9 cellular contexts compared by ENCODE assay signal in genomic region chr4:161252520-161253141, GRCh38.
DNase-seq lines count a peak whose midpoint lies in the region; ATAC-seq and TF ChIP-seq lines count a peak whose summit lies in the region.
"Had no signal": no experiment of that assay in that cellular context is flagged by ENCODE, and none has a peak within 500 bp of the region (broad histone marks: within the 10 kb centered on the region; RNA-seq: fewer than 3 reads in every experiment).

No MANE protein-coding gene starts in this region.

- H3K4me1 Mint-ChIP-seq in activated T-cell treated with anti-CD3 and anti-CD28 coated beads, Interleukin-2, amount 50 U/mL, for 24 hours (ENCODE audit: low read depth) = no peaks in the 10 kb centered on the region

- H3K9me3 ChIP-seq in PC-3 (ENCODE audit: low read length) = no peaks in the 10 kb centered on the region; the same call in 1 of the 2 replicates

- no peak overlapping the region for H2AFZ ChIP-seq in PC-3 (ENCODE audit: low read length)

- H3K36me3 Mint-ChIP-seq in activated T-cell treated with anti-CD3 and anti-CD28 coated beads, Interleukin-2, amount 50 U/mL, for 24 hours (ENCODE audit: low read depth) = peaks cover 2% of the 10 kb centered on the region

- no peak overlapping the region for H3K4me3 ChIP-seq in PC-3 (ENCODE audit: low read length)

- H3K4me1 ChIP-seq in PC-3 (ENCODE audit: insufficient read depth, low read length) (no peaks in the 10 kb centered on the region; the same call in 1 of the 2 replicates), foreskin keratinocyte (no peaks in the 10 kb centered on the region)

- intact Hi-C loops in PC-3 (cut with micrococcal nuclease) = loop anchor here (10.0 kb wide), 4 partner anchors 312 to 1768 kb away; partner anchors contain the start of gene FSTL5

- CTCF ChIA-PET in PC-3 (lab: Charles Lee) = no interaction called here

- ATAC-seq in GM18858 (IDR thresholded peaks at IDR 0.05; ENCODE audit: unreplicated experiment) (peak; percentile 82), HG03066 (IDR thresholded peaks at IDR 0.05; ENCODE audit: low read depth, unreplicated experiment) (peak; percentile 70), PC-3 (peak; percentile 42), foreskin keratinocyte (peak; percentile 28)

- BruUV-seq in PC-3 (replicated peaks; lab: Mats Ljungman, UMichigan) = no TSS peak

- no peaks in the 10 kb centered on the region for H3F3A ChIP-seq in PC-3 (ENCODE audit: low read length, unreplicated experiment)

- no peak overlapping the region for H3K27ac ChIP-seq in PC-3 (ENCODE audit: low read length)
- H3K27ac ChIP-seq in foreskin keratinocyte = no peak overlapping the region
- H3K27ac ChIP-seq: epithelial cell of prostate had no signal

- H3K79me2 ChIP-seq in PC-3 (ENCODE audit: low read length) = no peaks in the 10 kb centered on the region

- POLR2A ChIA-PET in PC-3 (lab: Charles Lee; ENCODE audit: unreplicated experiment) = no interaction called here

- peaks cover 28% of the 10 kb centered on the region for H3K9me3 Mint-ChIP-seq in activated T-cell treated with anti-CD3 and anti-CD28 coated beads, Interleukin-2, amount 50 U/mL, for 24 hours

- H3K4me3 Mint-ChIP-seq in activated T-cell treated with anti-CD3 and anti-CD28 coated beads, Interleukin-2, amount 50 U/mL, for 24 hours = no peak overlapping the region

- no peak overlapping the region for H3K9ac ChIP-seq in PC-3 (ENCODE audit: low read length)

- DNase-seq in AG09319 (ENCODE audit: extremely low read depth, low read depth) = no peak
- DNase-seq in PC-3 = peak; percentile 60
- DNase-seq in foreskin keratinocyte = peak; percentile 4 to 24
- DNase-seq in activated CD4-positive, alpha-beta T cell treated with anti-CD3 and anti-CD28 coated beads for 1 hour = no peak
- no peak for DNase-seq in activated T-cell treated with anti-CD3 and anti-CD28 coated beads, Interleukin-2, amount 50 U/mL, for 24 hours
- DNase-seq in activated CD4-positive, alpha-beta T cell treated with anti-CD3 and anti-CD28 coated beads, Interleukin-2, amount 50 U/mL, for 48 hours = no peak

- peak; percentile 40 for TF ChIP-seq CTCF in AG09319 (IDR thresholded peaks at IDR 0.05; ENCODE audit: low read depth, low read length)
- peak; percentile 80 for TF ChIP-seq CTCF in PC-3 (conservative IDR thresholded peaks at IDR 0.05; ENCODE audit: low read depth, low read length)
- TF ChIP-seq CTCF in foreskin keratinocyte (conservative IDR thresholded peaks at IDR 0.05) = peak; percentile 61

- H4K20me1 ChIP-seq in PC-3 (ENCODE audit: low read length) = no peaks in the 10 kb centered on the region

- no peaks in the 10 kb centered on the region for H3K9me2 ChIP-seq in PC-3 (replicated peaks; ENCODE audit: low read length)

- no peaks in the 10 kb centered on the region for H3K27me3 ChIP-seq in PC-3 (ENCODE audit: low read length)
- H3K27me3 ChIP-seq in foreskin keratinocyte = no peaks in the 10 kb centered on the region

- H3K27ac Mint-ChIP-seq in activated T-cell treated with anti-CD3 and anti-CD28 coated beads, Interleukin-2, amount 50 U/mL, for 24 hours = no peak overlapping the region

- no peaks in the 10 kb centered on the region for H3K27me3 Mint-ChIP-seq in activated T-cell treated with anti-CD3 and anti-CD28 coated beads, Interleukin-2, amount 50 U/mL, for 24 hours

- H3K4me2 ChIP-seq in PC-3 (ENCODE audit: low read length) = peak overlapping the region; percentile 54; the same call in 1 of the 2 replicates

- no peaks in the 10 kb centered on the region for H3K36me3 ChIP-seq in PC-3 (ENCODE audit: low read depth, low read length)

Comparison
In these comparisons a context has a peak if more than half of its experiments do, and no peak if none do; other contexts are left out.
1. DNase-seq: peak in PC-3 (single experiment) and foreskin keratinocyte (2 of 2); none in AG09319 (single experiment), activated CD4-positive, alpha-beta T cell treated with anti-CD3 and anti-CD28 coated beads for 1 hour (single experiment), activated T-cell treated with anti-CD3 and anti-CD28 coated beads, Interleukin-2, amount 50 U/mL, for 24 hours (single experiment) and activated CD4-positive, alpha-beta T cell treated with anti-CD3 and anti-CD28 coated beads, Interleukin-2, amount 50 U/mL, for 48 hours (0 of 2).
2. ATAC-seq: peak in every context shown above with its lines; median percentile 82 in GM18858; 70 in HG03066; 42 in PC-3; 28 in foreskin keratinocyte.
3. Peak in every context shown above with its lines, with median percentiles within 50 percentile points of each other: CTCF ChIP-seq.